Comparison of ENCODE assay signal across 16 cellular contexts in the genomic region with DNA sequence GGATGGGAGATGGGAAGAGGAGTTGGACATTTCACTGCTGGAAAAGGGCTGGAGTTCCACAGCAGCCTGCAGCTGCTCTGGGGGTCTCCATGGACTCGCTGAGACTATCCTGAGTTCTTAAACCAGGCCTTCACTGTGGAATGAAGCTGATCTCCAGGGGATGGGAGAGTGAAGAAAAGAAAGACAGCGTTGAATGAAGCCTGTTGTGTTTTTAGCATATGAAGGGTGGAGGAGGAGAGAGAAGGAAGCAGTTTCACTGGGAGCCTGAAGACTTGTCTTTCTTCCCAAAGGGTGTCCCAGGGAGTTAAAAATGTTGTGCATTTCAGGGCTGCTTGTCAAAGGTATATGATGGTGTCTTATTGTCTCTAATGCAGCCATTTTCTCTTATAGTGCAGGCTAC. TPM values are rescaled to one million over a fixed set of nuclear protein-coding genes. Genes with fewer than 3 reads are reported as not detected.
"Had no signal": no experiment of that assay in that cellular context is flagged by ENCODE, and none has a peak within 500 bp of the region (broad histone marks: within the 10 kb centered on the region; RNA-seq: fewer than 3 reads in every experiment).

No MANE protein-coding gene starts in this region.

- DNase-seq: activated CD4-positive, alpha-beta T cell treated with anti-CD3 and anti-CD28 coated beads, Interleukin-2, amount 10 ng/mL, durations not matched to agents 24 days and 14 days; activated CD8-positive, alpha-beta memory T cell treated with anti-CD3 and anti-CD28 coated beads, Interleukin-2, amount 10 ng/mL, durations not matched to agents 7 days and 5 days; activated CD8-positive, alpha-beta T cell treated with anti-CD3 and anti-CD28 coated beads for 36 hours; activated effector memory CD4-positive, alpha-beta T cell treated with anti-CD3 and anti-CD28 coated beads, Interleukin-2, amount 50 U/mL, for 16 hours; activated naive CD4-positive, alpha-beta T cell treated with anti-CD3 and anti-CD28 coated beads, Interleukin-2, amount 10 ng/mL, durations not matched to agents 7 days and 5 days; activated T-cell treated with anti-CD3 and anti-CD28 coated beads for 4 hours; heart left ventricle; nephron progenitor cell; occipital lobe; SK-N-SH; stimulated activated CD4-positive, alpha-beta T cell treated with anti-CD3 and anti-CD28 coated beads, Interleukin-2, amount 100 ng/mL, for 48 hours; stimulated activated naive CD4-positive, alpha-beta T cell; testis; upper lobe of left lung had no signal

- H3K4me3 ChIP-seq: heart left ventricle, testis, upper lobe of left lung had no signal

- H3K27ac ChIP-seq: epithelial cell of prostate, heart left ventricle, testis, upper lobe of left lung had no signal

- H3K9ac ChIP-seq: SK-N-SH had no signal

- H3K4me2 ChIP-seq: SK-N-SH had no signal

- H3K9me3 ChIP-seq: heart left ventricle, SK-N-SH, testis, upper lobe of left lung had no signal

- H3K4me1 ChIP-seq: testis had no signal

- H3K27me3 ChIP-seq: heart left ventricle, testis, upper lobe of left lung had no signal

- H3K36me3 ChIP-seq: heart left ventricle, upper lobe of left lung had no signal

RNA-seq across cellular contexts. Expression of a gene that starts 9.2 kb away (rescaled TPM):
- total RNA-seq: activated CD4-positive, alpha-beta T cell treated with anti-CD3 and anti-CD28 coated beads, Interleukin-2, amount 10 ng/mL, durations not matched to agents 24 days and 14 days; activated CD8-positive, alpha-beta memory T cell treated with anti-CD3 and anti-CD28 coated beads, Interleukin-2, amount 10 ng/mL, durations not matched to agents 7 days and 5 days; activated CD8-positive, alpha-beta T cell treated with anti-CD3 and anti-CD28 coated beads for 36 hours; T-helper 2 cell treated with Interferon-gamma antibody and Interleukin-4, amounts not matched to agents 100 ng/mL and 5 ng/mL, for 36 hours had no signal
